In the genomic region with DNA sequence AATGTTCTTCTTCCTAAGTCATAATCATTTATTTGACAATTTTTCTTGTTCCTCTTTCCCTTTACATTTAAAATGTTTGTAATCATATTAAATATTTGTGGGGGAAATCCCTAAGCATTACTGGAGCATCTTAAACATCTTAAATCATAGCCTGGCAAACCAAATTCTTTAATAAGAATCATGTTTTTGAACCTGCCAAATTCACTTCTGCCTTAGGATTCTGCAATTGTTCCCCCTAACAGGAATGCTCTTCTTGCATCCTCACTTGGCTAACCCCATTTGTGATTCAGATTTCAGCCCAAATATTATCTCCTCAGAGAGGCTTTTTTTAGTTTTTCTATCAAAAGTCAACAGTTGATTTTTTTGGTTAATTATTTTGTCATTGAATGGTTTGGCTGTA, we compare ENCODE assay signal across 19 cellular contexts.
"Had no signal": no experiment of that assay in that cellular context is flagged by ENCODE, and none has a peak within 500 bp of the region (broad histone marks: within the 10 kb centered on the region; RNA-seq: fewer than 3 reads in every experiment).

No MANE protein-coding gene starts in this region.

- H3K4me2 ChIP-seq: smooth muscle cell had no signal

- H3K4me3 ChIP-seq: esophagus muscularis mucosa, heart left ventricle, left ventricle myocardium inferior, lower lobe of right lung, right atrium auricular region, smooth muscle cell, tibial artery, upper lobe of left lung, uterus had no signal

- H3K27ac Mint-ChIP-seq: dendritic cell treated with granulocyte-macrophage colony-stimulating factor and Interleukin-4, amounts not matched to agents 40 ng/mL and 50 ng/mL, for 4 days; effector memory CD8-positive, alpha-beta T cell; memory B cell; naive B cell had no signal

- H3K4me1 Mint-ChIP-seq: memory B cell, naive B cell had no signal

- DNase-seq: cerebellar nuclear complex; effector memory CD8-positive, alpha-beta T cell; left cardiac atrium; left ventricle myocardium inferior; lower lobe of right lung; naive B cell; stimulated activated CD4-positive, alpha-beta T cell treated with anti-CD3 and anti-CD28 coated beads, Interleukin-2, amount 100 ng/mL, for 48 hours; stimulated activated naive CD4-positive, alpha-beta T cell treated with Interleukin-2 at 50 U/mL for 16 hours; tibial artery; upper lobe of left lung; uterus had no signal

- H3K36me3 ChIP-seq: esophagus muscularis mucosa, heart left ventricle, left ventricle myocardium inferior, lower lobe of right lung, neutrophil, right atrium auricular region, tibial artery, upper lobe of left lung, uterus had no signal

- ATAC-seq: effector memory CD8-positive, alpha-beta T cell had no signal

- H3K4me3 Mint-ChIP-seq: dendritic cell treated with granulocyte-macrophage colony-stimulating factor and Interleukin-4, amounts not matched to agents 40 ng/mL and 50 ng/mL, for 4 days; effector memory CD8-positive, alpha-beta T cell; memory B cell; naive B cell had no signal

- H3K36me3 Mint-ChIP-seq: memory B cell, naive B cell had no signal

- H3K27me3 Mint-ChIP-seq: dendritic cell treated with granulocyte-macrophage colony-stimulating factor and Interleukin-4, amounts not matched to agents 40 ng/mL and 50 ng/mL, for 4 days; effector memory CD8-positive, alpha-beta T cell; memory B cell; naive B cell had no signal

- H3K9me3 ChIP-seq: esophagus muscularis mucosa, left ventricle myocardium inferior, lower lobe of right lung, neutrophil, right atrium auricular region, tibial artery, upper lobe of left lung, uterus had no signal

- H3K27me3 ChIP-seq: esophagus muscularis mucosa, heart left ventricle, neutrophil, right atrium auricular region, tibial artery, upper lobe of left lung, uterus had no signal

- H3K4me1 ChIP-seq: left ventricle myocardium inferior, lower lobe of right lung, right atrium auricular region, tibial artery, upper lobe of left lung, uterus had no signal

- H3K27ac ChIP-seq: epithelial cell of prostate, esophagus muscularis mucosa, heart left ventricle, left ventricle myocardium inferior, lower lobe of right lung, neutrophil, right atrium auricular region, tibial artery, upper lobe of left lung, uterus had no signal
